Comparison of ENCODE assay signal across 20 cellular contexts in genomic region chr11:70725786-70726185, GRCh38.
DNase-seq lines count a peak whose midpoint lies in the region; ATAC-seq and TF ChIP-seq lines count a peak whose summit lies in the region.
"Had no signal": no experiment of that assay in that cellular context is flagged by ENCODE, and none has a peak within 500 bp of the region (broad histone marks: within the 10 kb centered on the region; RNA-seq: fewer than 3 reads in every experiment).

No MANE protein-coding gene starts in this region.

- H2AFZ ChIP-seq in neural cell (ENCODE audit: low read depth, low read length) (no peak overlapping the region), neuronal stem cell (ENCODE audit: low read length) (no peak overlapping the region)
- H2AFZ ChIP-seq: GM23248 had no signal

- H3K4me2 ChIP-seq in BLaER1 treated with 17β-estradiol and CSF1 and Interleukin-3, amounts not matched to agents 10 nM and 100 nM: peak overlapping the region in 7 of 11 experiments; percentile 43 to 74 (median 56); a peak in 14 of 22 replicates
- H3K4me2 ChIP-seq in neural cell (ENCODE audit: low read length): no peak overlapping the region
- no peak overlapping the region for H3K4me2 ChIP-seq in neuronal stem cell (ENCODE audit: insufficient read depth, low read length, poor library complexity, severe bottlenecking)
- H3K4me2 ChIP-seq: A549 had no signal

- TF ChIP-seq CTCF in neural cell (IDR thresholded peaks at IDR 0.05; ENCODE audit: poor library complexity, severe bottlenecking) (no peak), right atrium auricular region (IDR thresholded peaks at IDR 0.05) (no peak)

- TF ChIP-seq EP300 in neural cell (conservative IDR thresholded peaks at IDR 0.05; ENCODE audit: poor library complexity, severe bottlenecking): no peak

- H3K9ac ChIP-seq in BLaER1 treated with 17β-estradiol and CSF1 and Interleukin-3, amounts not matched to agents 10 nM and 100 nM: no peak overlapping the region
- H3K9ac ChIP-seq in neural cell (ENCODE audit: low read length) (no peak overlapping the region), neuronal stem cell (ENCODE audit: low read depth, low read length, poor library complexity) (no peak overlapping the region)
- H3K9ac ChIP-seq: GM23248 had no signal

- H3K14ac ChIP-seq in neuronal stem cell (ENCODE audit: low read length): no peak overlapping the region

- H3K79me2 ChIP-seq in neural cell (replicated peaks; ENCODE audit: insufficient read depth, low read length): no peaks in the 10 kb centered on the region

- H3K27me3 ChIP-seq in BLaER1 treated with 17β-estradiol and CSF1 and Interleukin-3, amounts not matched to agents 10 nM and 100 nM: peaks cover 37 to 60% (median 50%) of the 10 kb centered on the region in 11 experiments
- H3K27me3 ChIP-seq in neural cell (ENCODE audit: insufficient read depth, low read depth, low read length) (no peaks in the 10 kb centered on the region), neuronal stem cell (ENCODE audit: control insufficient read depth in 3 of 3, insufficient read depth in 3 of 3, low read depth in 1 of 3, low read length in 3 of 3) (peaks cover 0 to 4% (median 0%) of the 10 kb centered on the region in 3 experiments), right atrium auricular region (no peaks in the 10 kb centered on the region)

- H3K23ac ChIP-seq in neuronal stem cell (ENCODE audit: low read depth, low read length, poor library complexity): no peak overlapping the region

- peak overlapping the region; percentile 62 for H3K18ac ChIP-seq in neuronal stem cell (ENCODE audit: low read length)

- no peaks in the 10 kb centered on the region for H3K79me1 ChIP-seq in neuronal stem cell (ENCODE audit: low read depth, low read length)

- no peak overlapping the region for H2BK12ac ChIP-seq in neuronal stem cell (ENCODE audit: low read length)

- H3K4me3 ChIP-seq in BLaER1 treated with 17β-estradiol and CSF1 and Interleukin-3, amounts not matched to agents 10 nM and 100 nM: no peak overlapping the region
- H3K4me3 ChIP-seq in neural cell (ENCODE audit: low read length) (no peak overlapping the region), neuronal stem cell (ENCODE audit: low read length in 2 of 2) (no peak overlapping the region), right atrium auricular region (no peak overlapping the region)
- H3K4me3 ChIP-seq: A549, GM12878, GM23248 had no signal

- H3K9me2 ChIP-seq in neural cell (ENCODE audit: insufficient read depth, low read length): no peaks in the 10 kb centered on the region

- no peaks in the 10 kb centered on the region for H3K36me3 ChIP-seq in BLaER1 treated with 17β-estradiol and CSF1 and Interleukin-3, amounts not matched to agents 10 nM and 100 nM
- H3K36me3 ChIP-seq in neural cell (ENCODE audit: insufficient read depth, low read length) (no peaks in the 10 kb centered on the region), neuronal stem cell (replicated peaks in 1 of 2; ENCODE audit: control insufficient read depth in 2 of 2, insufficient read depth in 2 of 2, low read length in 2 of 2) (no peaks in the 10 kb centered on the region), right atrium auricular region (no peaks in the 10 kb centered on the region)

- H3K4me1 ChIP-seq in BLaER1 treated with 17β-estradiol and CSF1 and Interleukin-3, amounts not matched to agents 10 nM and 100 nM: peaks cover 0 to 35% (median 17%) of the 10 kb centered on the region in 10 experiments; a peak in 14 of 20 replicates
- peaks cover 6 to 11% of the 10 kb centered on the region in 2 donors for H3K4me1 ChIP-seq in neuronal stem cell (ENCODE audit: control insufficient read depth in 2 of 2, insufficient read depth in 1 of 2, low read depth in 1 of 2, low read length in 2 of 2)
- no peaks in the 10 kb centered on the region for H3K4me1 ChIP-seq in right atrium auricular region
- H3K4me1 ChIP-seq: A549 had no signal

- H3K4ac ChIP-seq in neuronal stem cell (ENCODE audit: low read length): no peak overlapping the region

- H3F3A ChIP-seq in neural cell (ENCODE audit: insufficient read depth, low read length, poor library complexity, severe bottlenecking): no peaks in the 10 kb centered on the region

- no peak overlapping the region for H3K27ac ChIP-seq in BLaER1 treated with 17β-estradiol and CSF1 and Interleukin-3, amounts not matched to agents 10 nM and 100 nM
- peak overlapping the region; percentile 39 for H3K27ac ChIP-seq in neural cell (ENCODE audit: low read length)
- H3K27ac ChIP-seq in neuronal stem cell (replicated peaks; ENCODE audit: low read length): no peak overlapping the region
- H3K27ac ChIP-seq in right atrium auricular region: no peak overlapping the region
- H3K27ac ChIP-seq: A549, GM23248 had no signal

- no peak overlapping the region for H2BK15ac ChIP-seq in neuronal stem cell (ENCODE audit: low read length)

- H3K9me3 ChIP-seq in BLaER1 treated with 17β-estradiol and CSF1 and Interleukin-3, amounts not matched to agents 10 nM and 100 nM (replicated peaks in 1 of 11): peaks cover 0 to 7% (median 4%) of the 10 kb centered on the region in 11 experiments; a peak in 4 of 22 replicates
- no peaks in the 10 kb centered on the region for H3K9me3 ChIP-seq in neural cell (ENCODE audit: low read length)
- H3K9me3 ChIP-seq in neuronal stem cell (replicated peaks in 1 of 2; ENCODE audit: control insufficient read depth in 2 of 2, insufficient read depth in 1 of 2, low read depth in 1 of 2, low read length in 2 of 2): peaks cover 0 to 2% of the 10 kb centered on the region in 2 donors
- no peaks in the 10 kb centered on the region for H3K9me3 ChIP-seq in right atrium auricular region
- H3K9me3 ChIP-seq: A549 had no signal

- H2AK5ac ChIP-seq in neuronal stem cell (ENCODE audit: low read depth, low read length): no peak overlapping the region

- ATAC-seq in HG02642 (IDR thresholded peaks at IDR 0.05; ENCODE audit: poor library complexity, unreplicated experiment): no peak
- ATAC-seq: A549, GM12878, HCT116 had no signal

- peak; percentile 64 for DNase-seq in left kidney (ENCODE audit: low read depth, low spot score)
- DNase-seq in neuronal stem cell (ENCODE audit: low spot score): no peak
- no peak for DNase-seq in right atrium auricular region (ENCODE audit: low spot score)
- no peak for DNase-seq in hippocampal formation (lab: John Stamatoyannopoulos, UW)
- DNase-seq in NOMO-1 treated with DMSO at 0.1 percent for 48 hours (lab: John Stamatoyannopoulos, UW; ENCODE audit: unreplicated experiment): no peak
- DNase-seq: 8988T; ACHN; CD4-positive, alpha-beta T cell; DMS 273 treated with DMSO at 0.1 percent for 48 hours; DMS79; EL; GDM1; GM23248; H9 had no signal

- H2BK5ac ChIP-seq in neuronal stem cell (ENCODE audit: low read length): no peak overlapping the region

- H2BK120ac ChIP-seq in neuronal stem cell (ENCODE audit: low read depth, low read length): no peak overlapping the region

- H4K91ac ChIP-seq in neuronal stem cell (ENCODE audit: low read depth, low read length, poor library complexity): no peak overlapping the region

- TF ChIP-seq RAD21 in neural cell (conservative IDR thresholded peaks at IDR 0.05): no peak

- no peak overlapping the region for H4K8ac ChIP-seq in neuronal stem cell (ENCODE audit: low read depth, low read length)

- WGBS in neuronal stem cell (ENCODE audit: extremely low coverage in 2 of 2, insufficient read length in 2 of 2, insufficient replicate concordance in 1 of 2), 2 donors: no CpG with 5 or more reads among the region's 6 CpGs

- H4K20me1 ChIP-seq in BLaER1 treated with 17β-estradiol and CSF1 and Interleukin-3, amounts not matched to agents 10 nM and 100 nM: peaks cover 0 to 33% (median 13%) of the 10 kb centered on the region in 11 experiments; a peak in 12 of 22 replicates
- H4K20me1 ChIP-seq in neural cell (ENCODE audit: insufficient read depth): no peaks in the 10 kb centered on the region

TF ChIP-seq in neural cell, 6 proteins besides CTCF, POLR2A, EP300 and RAD21:
- TF ChIP-seq POLR2AphosphoS5 (IDR thresholded peaks at IDR 0.05) (no peak), REST (IDR thresholded peaks at IDR 0.05; ENCODE audit: borderline replicate concordance) (no peak)

Comparison
In these comparisons a context has a peak if more than half of its experiments do, and no peak if none do; other contexts are left out.
1. H3K4me2 ChIP-seq: peak in BLaER1 treated with 17β-estradiol and CSF1 and Interleukin-3, amounts not matched to agents 10 nM and 100 nM (7 of 11); none in neural cell (single experiment) and neuronal stem cell (single experiment).